ENCODE assay signal across 12 cellular contexts in genomic region chr15:90836296-90836871, GRCh38. TPM values are rescaled to one million over a fixed set of nuclear protein-coding genes. Genes with fewer than 3 reads are reported as not detected.
DNase-seq lines count a peak whose midpoint lies in the region; ATAC-seq, FAIRE-seq and TF ChIP-seq lines count a peak whose summit lies in the region.
"Had no signal": no experiment of that assay in that cellular context is flagged by ENCODE, and none has a peak within 500 bp of the region (broad histone marks: within the 10 kb centered on the region; RNA-seq: fewer than 3 reads in every experiment).

No MANE protein-coding gene starts in this region.

- H3K9me3 ChIP-seq in mesenchymal stem cell (ENCODE audit: control insufficient read depth, low read length) (no peaks in the 10 kb centered on the region), prostate gland (no peaks in the 10 kb centered on the region)
- H3K9me3 ChIP-seq: gastroesophageal sphincter had no signal

- DNase-seq in COLO668 (lab: John Stamatoyannopoulos, UW; ENCODE audit: unreplicated experiment) (peak; percentile 32), HTR-8/SVneo (ENCODE audit: insufficient read length, low spot score) (peak; percentile 63), mesenchymal stem cell (peak; percentile 94), glutamatergic neuron (no peak), cortex of kidney (lab: John Stamatoyannopoulos, UW) (no peak), H54 (ENCODE audit: insufficient read length, low spot score) (no peak), prostate gland (ENCODE audit: low spot score) (no peak)
- DNase-seq in activated naive CD8-positive, alpha-beta T cell treated with anti-CD3 and anti-CD28 coated beads, Interleukin-2, amount 50 U/mL, for 24 hours: no peak
- DNase-seq: activated naive CD8-positive, alpha-beta T cell treated with anti-CD3 and anti-CD28 coated beads, Interleukin-2, amount 10 ng/mL, durations not matched to agents 7 days and 5 days had no signal

- H3K14ac ChIP-seq in mesenchymal stem cell (ENCODE audit: low read length in 2 of 2): no peak overlapping the region

- intact Hi-C loops in prostate gland (cut with DNase I): no loop called here

- H3K4me1 ChIP-seq in mesenchymal stem cell (ENCODE audit: control insufficient read depth, insufficient read depth, low read depth, low read length): peaks cover 15% of the 10 kb centered on the region
- no peaks in the 10 kb centered on the region for H3K4me1 ChIP-seq in prostate gland (replicated peaks)
- H3K4me1 ChIP-seq: gastroesophageal sphincter had no signal

- H2AFZ ChIP-seq in mesenchymal stem cell (ENCODE audit: low read depth, low read length): no peak overlapping the region
- H2AFZ ChIP-seq: neural progenitor cell had no signal

- H2BK12ac ChIP-seq in mesenchymal stem cell (ENCODE audit: low read length in 2 of 2): peak overlapping the region in 1 of 2 experiments; percentile 66

- no peak overlapping the region for H4K91ac ChIP-seq in mesenchymal stem cell (ENCODE audit: low read length)

- no peaks in the 10 kb centered on the region for H3K36me3 Mint-ChIP-seq in activated naive CD8-positive, alpha-beta T cell treated with anti-CD3 and anti-CD28 coated beads, Interleukin-2, amount 50 U/mL, for 24 hours (ENCODE audit: low read depth)
- H3K36me3 Mint-ChIP-seq in glutamatergic neuron (ENCODE audit: unreplicated experiment): no peaks in the 10 kb centered on the region
- H3K36me3 Mint-ChIP-seq: activated naive CD8-positive, alpha-beta T cell treated with anti-CD3 and anti-CD28 coated beads, Interleukin-2, amount 10 ng/mL, durations not matched to agents 7 days and 5 days; neural progenitor cell had no signal

- no peak overlapping the region for H2BK15ac ChIP-seq in mesenchymal stem cell (ENCODE audit: low read depth, poor library complexity, severe bottlenecking)

- no peak overlapping the region for H2AK5ac ChIP-seq in mesenchymal stem cell (ENCODE audit: low read length, severe bottlenecking)

- H3K9me3 Mint-ChIP-seq in activated naive CD8-positive, alpha-beta T cell treated with anti-CD3 and anti-CD28 coated beads, Interleukin-2, amount 50 U/mL, for 24 hours: no peaks in the 10 kb centered on the region
- H3K9me3 Mint-ChIP-seq in glutamatergic neuron (ENCODE audit: unreplicated experiment): no peaks in the 10 kb centered on the region
- H3K9me3 Mint-ChIP-seq: activated naive CD8-positive, alpha-beta T cell treated with anti-CD3 and anti-CD28 coated beads, Interleukin-2, amount 10 ng/mL, durations not matched to agents 7 days and 5 days; neural progenitor cell had no signal

- no peaks in the 10 kb centered on the region for H3K27me3 Mint-ChIP-seq in activated naive CD8-positive, alpha-beta T cell treated with anti-CD3 and anti-CD28 coated beads, Interleukin-2, amount 50 U/mL, for 24 hours
- H3K27me3 Mint-ChIP-seq in glutamatergic neuron (ENCODE audit: unreplicated experiment): peaks cover 2% of the 10 kb centered on the region
- H3K27me3 Mint-ChIP-seq: activated naive CD8-positive, alpha-beta T cell treated with anti-CD3 and anti-CD28 coated beads, Interleukin-2, amount 10 ng/mL, durations not matched to agents 7 days and 5 days had no signal

- H3K27ac ChIP-seq in mesenchymal stem cell (ENCODE audit: low read length, poor library complexity, severe bottlenecking) (no peak overlapping the region), prostate gland (no peak overlapping the region)
- H3K27ac ChIP-seq: gastroesophageal sphincter, neural progenitor cell had no signal

- no peak for TF ChIP-seq POLR2A in H54 (IDR thresholded peaks at IDR 0.05; ENCODE audit: low read depth, low read length)
- TF ChIP-seq POLR2A in prostate gland (IDR thresholded peaks at IDR 0.05): no peak

- H3K27me3 ChIP-seq in mesenchymal stem cell (ENCODE audit: control insufficient read depth in 1 of 2, insufficient read depth in 1 of 2, low read length in 2 of 2) (no peaks in the 10 kb centered on the region), prostate gland (replicated peaks; ENCODE audit: insufficient read depth) (no peaks in the 10 kb centered on the region)
- H3K27me3 ChIP-seq: gastroesophageal sphincter, neural progenitor cell had no signal

- H3K4me3 ChIP-seq in mesenchymal stem cell (ENCODE audit: insufficient read depth in 1 of 2, low read depth in 1 of 2, low read length in 2 of 2): no peak overlapping the region
- H3K4me3 ChIP-seq in prostate gland: no peak overlapping the region
- H3K4me3 ChIP-seq: gastroesophageal sphincter, neural progenitor cell had no signal

- H3K4me3 Mint-ChIP-seq in activated naive CD8-positive, alpha-beta T cell treated with anti-CD3 and anti-CD28 coated beads, Interleukin-2, amount 50 U/mL, for 24 hours: peak overlapping the region; percentile 75
- no peak overlapping the region for H3K4me3 Mint-ChIP-seq in glutamatergic neuron (ENCODE audit: unreplicated experiment)
- H3K4me3 Mint-ChIP-seq: activated naive CD8-positive, alpha-beta T cell treated with anti-CD3 and anti-CD28 coated beads, Interleukin-2, amount 10 ng/mL, durations not matched to agents 7 days and 5 days; neural progenitor cell had no signal

- H3K27ac Mint-ChIP-seq in activated naive CD8-positive, alpha-beta T cell treated with anti-CD3 and anti-CD28 coated beads, Interleukin-2, amount 50 U/mL, for 24 hours: peak overlapping the region; percentile 95
- H3K27ac Mint-ChIP-seq in glutamatergic neuron (ENCODE audit: unreplicated experiment): no peak overlapping the region
- H3K27ac Mint-ChIP-seq: neural progenitor cell had no signal

- ATAC-seq in activated naive CD8-positive, alpha-beta T cell treated with anti-CD3 and anti-CD28 coated beads, Interleukin-2, amount 50 U/mL, for 24 hours: no peak
- ATAC-seq: gastroesophageal sphincter had no signal

- H3K23ac ChIP-seq in mesenchymal stem cell (ENCODE audit: low read length in 2 of 2): peak overlapping the region in 1 of 2 experiments; percentile 77

- H3K4me2 ChIP-seq in mesenchymal stem cell (ENCODE audit: low read length, poor library complexity, severe bottlenecking): no peak overlapping the region
- H3K4me2 ChIP-seq: neural progenitor cell had no signal

- no peak overlapping the region for H3K9ac ChIP-seq in mesenchymal stem cell (ENCODE audit: low read length)
- H3K9ac ChIP-seq: neural progenitor cell had no signal

- TF ChIP-seq CTCF in glutamatergic neuron (IDR thresholded peaks at IDR 0.05; ENCODE audit: partially characterized antibody, unreplicated experiment) (no peak), prostate gland (IDR thresholded peaks at IDR 0.05) (no peak)

- H3K4me1 Mint-ChIP-seq in activated naive CD8-positive, alpha-beta T cell treated with anti-CD3 and anti-CD28 coated beads, Interleukin-2, amount 50 U/mL, for 24 hours: peaks cover 69% of the 10 kb centered on the region
- no peaks in the 10 kb centered on the region for H3K4me1 Mint-ChIP-seq in glutamatergic neuron (ENCODE audit: low read depth, unreplicated experiment)

- no peak for FAIRE-seq in HTR-8/SVneo (lab: Jason Lieb, UNC)
- no peak for FAIRE-seq in H54 (lab: Jason Lieb, UNC)
- FAIRE-seq: GM18507 had no signal

- WGBS in mesenchymal stem cell: 19% methylated on average over 7 of the region's 7 CpGs
- 76% methylated on average over 7 of the region's 7 CpGs for WGBS in prostate gland

- H3K79me1 ChIP-seq in mesenchymal stem cell (replicated peaks; ENCODE audit: low read length, poor library complexity, severe bottlenecking): no peaks in the 10 kb centered on the region

- no peak overlapping the region for H3K18ac ChIP-seq in mesenchymal stem cell (ENCODE audit: low read depth in 1 of 2, low read length in 2 of 2)

- H3K36me3 ChIP-seq in mesenchymal stem cell (ENCODE audit: control insufficient read depth in 1 of 2, insufficient read depth in 2 of 2, low read depth in 1 of 2, low read length in 2 of 2) (no peaks in the 10 kb centered on the region), prostate gland (no peaks in the 10 kb centered on the region)
- H3K36me3 ChIP-seq: gastroesophageal sphincter, neural progenitor cell had no signal

- H2BK5ac ChIP-seq in mesenchymal stem cell (ENCODE audit: low read depth, low read length, poor library complexity, severe bottlenecking): no peak overlapping the region

- H4K8ac ChIP-seq in mesenchymal stem cell (ENCODE audit: low read length): peak overlapping the region; percentile 72

- H3K4ac ChIP-seq in mesenchymal stem cell (ENCODE audit: low read depth in 1 of 2, low read length in 2 of 2): peak overlapping the region in 1 of 2 experiments; percentile 21

- peak overlapping the region; percentile 21 for H2BK120ac ChIP-seq in mesenchymal stem cell (ENCODE audit: low read depth, low read length)

RNA-seq across cellular contexts. Expression of gene FURIN, which starts 32.0 kb away (rescaled TPM):
- 58.9 TPM for polyA plus RNA-seq in mesenchymal stem cell (2013, experiment 1 of 2)
- polyA plus RNA-seq in mesenchymal stem cell (2013, experiment 2 of 2): 58.5 TPM
- total RNA-seq in glutamatergic neuron (ENCODE audit: unreplicated experiment) (26.5 TPM), prostate gland (100 to 1,000 TPM in 1 of 2 donors, 10 to 100 TPM in 1; 92.8 to 154 TPM)

RNA-seq across cellular contexts. Expression of gene FES, which starts 47.9 kb away (rescaled TPM):
- 5.5 TPM for polyA plus RNA-seq in mesenchymal stem cell (2013, experiment 1 of 2)
- polyA plus RNA-seq in mesenchymal stem cell (2013, experiment 2 of 2): 5.3 TPM
- total RNA-seq in glutamatergic neuron (ENCODE audit: unreplicated experiment) (3.3 TPM), prostate gland (10 to 100 TPM; 22.8 to 33.9 TPM)

Comparison
In these comparisons a context has a peak if more than half of its experiments do, and no peak if none do; other contexts are left out.
1. DNase-seq: peak in COLO668 (single experiment), HTR-8/SVneo (single experiment) and mesenchymal stem cell (single experiment); none in activated naive CD8-positive, alpha-beta T cell treated with anti-CD3 and anti-CD28 coated beads, Interleukin-2, amount 50 U/mL, for 24 hours (single experiment), glutamatergic neuron (single experiment), cortex of kidney (single experiment), H54 (single experiment) and prostate gland (single experiment).